1 cellular context compared by ENCODE assay signal in genomic region chr3:170961616-170962400, GRCh38.
TF ChIP-seq lines count a peak whose summit lies in the region.

No MANE protein-coding gene starts in this region.

TF ChIP-seq in K562, 482 proteins besides CTCF, POLR2A, EP300 and RAD21 (continued from another document):
- no peak for TF ChIP-seq MGA (IDR thresholded peaks at IDR 0.05)
- TF ChIP-seq ZNF518B (CRISPR knock-in tag; IDR thresholded peaks at IDR 0.05) = no peak
- no peak for TF ChIP-seq EHMT2 (IDR thresholded peaks at IDR 0.05)
- TF ChIP-seq SMC3 (conservative IDR thresholded peaks at IDR 0.05; ENCODE audit: insufficient read depth, low read depth, low read length) = peak; percentile 40
- peak; percentile 44; the same call in 1 of the 2 replicates for TF ChIP-seq MAFG (tag; conservative IDR thresholded peaks at IDR 0.05)
- TF ChIP-seq ZNF316 (IDR thresholded peaks at IDR 0.05) = peak; percentile 58
- TF ChIP-seq HOXB6 (CRISPR knock-in tag; IDR thresholded peaks at IDR 0.05; ENCODE audit: borderline replicate concordance) = no peak
- no peak for TF ChIP-seq GABPB2 (CRISPR knock-in tag; conservative IDR thresholded peaks at IDR 0.05)
- no peak for TF ChIP-seq ZNF134 (CRISPR knock-in tag; conservative IDR thresholded peaks at IDR 0.05)
- no peak for TF ChIP-seq MIER1 (IDR thresholded peaks at IDR 0.05; ENCODE audit: low read depth)
- no peak for TF ChIP-seq SMARCC2 (IDR thresholded peaks at IDR 0.05; ENCODE audit: low read depth)
- TF ChIP-seq RBM25 (IDR thresholded peaks at IDR 0.05; ENCODE audit: low read depth, low read length, severe bottlenecking) = no peak
- TF ChIP-seq TSC22D4 (tag; IDR thresholded peaks at IDR 0.05) = no peak
- no peak for TF ChIP-seq ELF4 (CRISPR knock-in tag; IDR thresholded peaks at IDR 0.05)
- no peak for TF ChIP-seq ELK1 (CRISPR knock-in tag; IDR thresholded peaks at IDR 0.05)
- no peak for TF ChIP-seq FOXK2 (conservative IDR thresholded peaks at IDR 0.05 in 1 of 2, IDR thresholded peaks at IDR 0.05 in 1 of 2; ENCODE audit: low read depth in 2 of 2)
- no peak for TF ChIP-seq KDM2B (CRISPR knock-in tag; IDR thresholded peaks at IDR 0.05)
- no peak for TF ChIP-seq ZNF584 (CRISPR knock-in tag; IDR thresholded peaks at IDR 0.05; ENCODE audit: low read depth)
- no peak for TF ChIP-seq BHLHE40 (IDR thresholded peaks at IDR 0.05; ENCODE audit: low read length)
- TF ChIP-seq HMGN3 (IDR thresholded peaks at IDR 0.05; ENCODE audit: borderline replicate concordance, extremely low read depth, insufficient read length, low read depth, low read length) = no peak
- no peak for TF ChIP-seq PHF21A (IDR thresholded peaks at IDR 0.05; ENCODE audit: borderline replicate concordance, low read depth)
- no peak for TF ChIP-seq KHSRP (IDR thresholded peaks at IDR 0.05)
- TF ChIP-seq BRD9 (IDR thresholded peaks at IDR 0.05; ENCODE audit: low read depth, partially characterized antibody) = no peak
